In the genomic region with DNA sequence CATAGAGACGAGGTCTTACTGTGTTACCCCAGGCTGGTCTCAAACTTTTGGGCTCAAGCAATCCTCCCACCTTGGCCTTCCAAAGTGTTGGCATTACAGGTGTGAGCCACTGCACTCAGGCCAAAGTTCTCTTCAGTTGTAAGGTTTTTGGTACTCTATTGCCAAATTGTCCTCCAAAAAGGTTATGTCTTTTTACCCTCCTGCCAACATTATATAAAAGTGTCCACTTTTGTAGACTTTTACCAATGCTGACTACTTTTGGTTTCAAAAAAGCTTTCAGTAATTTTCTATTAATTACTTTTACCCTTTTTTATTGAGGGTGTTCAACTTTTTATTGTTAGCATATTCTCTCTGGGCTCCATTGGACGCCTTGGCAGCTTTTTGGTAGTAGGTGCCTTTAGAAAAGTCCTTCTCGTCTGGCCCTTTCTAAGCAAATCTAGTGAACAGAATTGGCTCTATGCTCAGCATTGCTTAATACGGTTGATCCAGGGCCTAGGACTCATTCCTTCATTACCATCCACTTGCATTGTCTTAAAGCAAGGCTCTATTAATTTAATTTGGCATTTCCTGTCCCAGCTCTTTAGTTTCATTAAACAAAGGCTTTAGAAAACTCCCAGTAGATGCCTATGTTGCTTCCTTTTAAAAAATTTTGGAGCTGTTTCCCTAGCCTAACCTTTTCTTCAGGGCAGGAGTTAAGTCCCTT, we compare ENCODE assay signal across 20 cellular contexts. TPM values are rescaled to one million over a fixed set of nuclear protein-coding genes. Genes with fewer than 3 reads are reported as not detected.
DNase-seq lines count a peak whose midpoint lies in the region; ATAC-seq, FAIRE-seq and TF ChIP-seq lines count a peak whose summit lies in the region.
"Had no signal": no experiment of that assay in that cellular context is flagged by ENCODE, and none has a peak within 500 bp of the region (broad histone marks: within the 10 kb centered on the region; RNA-seq: fewer than 3 reads in every experiment).

No MANE protein-coding gene starts in this region.

- POLR2A ChIA-PET in A673 (lab: Charles Lee; ENCODE audit: low non-redundant PET), result no interaction called here

- peak overlapping the region; percentile 7; the same call in 1 of the 2 replicates for H3K4me2 ChIP-seq in BLaER1
- H3K4me2 ChIP-seq: KMS-11 had no signal

- H3K4me1 ChIP-seq in A673 (ENCODE audit: insufficient read depth, low read length, poor library complexity, severe bottlenecking), result no peaks in the 10 kb centered on the region
- H3K4me1 ChIP-seq in BLaER1, result peaks cover 51% of the 10 kb centered on the region
- H3K4me1 ChIP-seq in right lobe of liver, result peaks cover 0 to 10% (median 3%) of the 10 kb centered on the region in 4 donors
- no peaks in the 10 kb centered on the region for H3K4me1 ChIP-seq in left ventricle myocardium inferior

- H3K36me3 ChIP-seq in A673 (ENCODE audit: insufficient read depth, low read length, poor library complexity, severe bottlenecking), result no peaks in the 10 kb centered on the region
- no peaks in the 10 kb centered on the region for H3K36me3 ChIP-seq in BLaER1
- H3K36me3 ChIP-seq in right lobe of liver, result no peaks in the 10 kb centered on the region
- H3K36me3 ChIP-seq in left ventricle myocardium inferior, result no peaks in the 10 kb centered on the region

- no peak for FAIRE-seq in GM12892 (lab: Jason Lieb, UNC)

- H3K27me3 ChIP-seq in A673 (replicated peaks; ENCODE audit: insufficient read depth, low read depth, low read length, poor library complexity) (no peaks in the 10 kb centered on the region), BLaER1 (no peaks in the 10 kb centered on the region), right lobe of liver (no peaks in the 10 kb centered on the region), left ventricle myocardium inferior (ENCODE audit: low read depth) (no peaks in the 10 kb centered on the region)

- H3K4me3 ChIP-seq in A673 (ENCODE audit: low read depth, low read length, poor library complexity, severe bottlenecking), result no peak overlapping the region
- no peak overlapping the region for H3K4me3 ChIP-seq in BLaER1
- H3K4me3 ChIP-seq in right lobe of liver, result no peak overlapping the region
- H3K4me3 ChIP-seq in left ventricle myocardium inferior, result no peak overlapping the region

- peak overlapping the region; percentile 26 for H3K27ac Mint-ChIP-seq in central memory CD8-positive, alpha-beta T cell (ENCODE audit: low read depth)
- H3K27ac Mint-ChIP-seq: HFFc6 had no signal

- no TSS peak for BruUV-seq in A673 (replicated peaks; lab: Mats Ljungman, UMichigan)

- TF ChIP-seq POLR2A in right lobe of liver (IDR thresholded peaks at IDR 0.05), result no peak
- TF ChIP-seq POLR2A in GM12892 (IDR thresholded peaks at IDR 0.05; ENCODE audit: low read depth, low read length), result no peak

- no peak for ATAC-seq in central memory CD8-positive, alpha-beta T cell (replicated peaks; ENCODE audit: extremely low read depth, poor library complexity, severe bottlenecking)
- ATAC-seq in right lobe of liver, result peak; percentile 54 to 89 (median 67)
- ATAC-seq: Panc1 had no signal

- DNase-seq in A673 (ENCODE audit: low spot score), result peak; percentile 57
- DNase-seq in central memory CD8-positive, alpha-beta T cell (ENCODE audit: low spot score in 2 of 2), result no peak
- no peak for DNase-seq in right lobe of liver
- DNase-seq in left ventricle myocardium inferior, result no peak
- DNase-seq in NCI-H1092 (lab: John Stamatoyannopoulos, UW), result no peak
- DNase-seq in GM12892 (ENCODE audit: insufficient read length), result no peak
- DNase-seq: ACHN; AML-193; CD4-positive, CD25-positive, alpha-beta regulatory T cell; COR-L47; GDM1; H7; HFFc6; NCI-H1048; NCI-H2081; NCI-H2171 treated with DMSO at 0.1 percent for 48 hours had no signal

- CTCF ChIA-PET in A673 (lab: Charles Lee), result no interaction called here

- no peaks in the 10 kb centered on the region for H3K36me3 Mint-ChIP-seq in central memory CD8-positive, alpha-beta T cell (ENCODE audit: insufficient read depth)
- H3K36me3 Mint-ChIP-seq: CD4-positive, CD25-positive, alpha-beta regulatory T cell had no signal

- 62% methylated on average over 4 of the region's 4 CpGs for WGBS in right lobe of liver (ENCODE audit: insufficient coverage, low coverage, low lambda C conversion rate, missing lambda C conversion rate)

- intact Hi-C loops in A673 (cut with micrococcal nuclease; ENCODE audit: unreplicated experiment) (no loop called here), right lobe of liver (cut with DNase I) (no loop called here), left ventricle myocardium inferior (cut with micrococcal nuclease) (no loop called here)

- no peak overlapping the region for H3K27ac ChIP-seq in A673 (ENCODE audit: low read depth, low read length, poor library complexity, severe bottlenecking)
- peak overlapping the region; percentile 72 for H3K27ac ChIP-seq in BLaER1
- peak overlapping the region in 2 of 3 donors; percentile 27 to 33 for H3K27ac ChIP-seq in right lobe of liver
- H3K27ac ChIP-seq in left ventricle myocardium inferior (replicated peaks), result no peak overlapping the region
- H3K27ac ChIP-seq: KMS-11 had no signal

- TF ChIP-seq CTCF in A673 (conservative IDR thresholded peaks at IDR 0.05; ENCODE audit: low read depth, low read length) (no peak), right lobe of liver (IDR thresholded peaks at IDR 0.05) (no peak), left ventricle myocardium inferior (IDR thresholded peaks at IDR 0.05; ENCODE audit: borderline replicate concordance) (no peak)

- H3K27me3 Mint-ChIP-seq in central memory CD8-positive, alpha-beta T cell, result no peaks in the 10 kb centered on the region
- H3K27me3 Mint-ChIP-seq: CD4-positive, CD25-positive, alpha-beta regulatory T cell had no signal

- no peaks in the 10 kb centered on the region for H3K9me3 Mint-ChIP-seq in central memory CD8-positive, alpha-beta T cell
- H3K9me3 Mint-ChIP-seq: HFFc6 had no signal

- peaks cover 6% of the 10 kb centered on the region for H3K4me1 Mint-ChIP-seq in central memory CD8-positive, alpha-beta T cell

- no peaks in the 10 kb centered on the region for H4K20me1 ChIP-seq in BLaER1

- H3K9me3 ChIP-seq in A673 (ENCODE audit: low read depth, low read length, poor library complexity, severe bottlenecking) (no peaks in the 10 kb centered on the region), BLaER1 (peaks cover 20% of the 10 kb centered on the region; the same call in 1 of the 2 replicates), right lobe of liver (no peaks in the 10 kb centered on the region), left ventricle myocardium inferior (replicated peaks) (no peaks in the 10 kb centered on the region)

- no peak overlapping the region for H3K9ac ChIP-seq in BLaER1
- H3K9ac ChIP-seq: KMS-11 had no signal

- no peak overlapping the region for H3K4me3 Mint-ChIP-seq in central memory CD8-positive, alpha-beta T cell
- H3K4me3 Mint-ChIP-seq: CD4-positive, CD25-positive, alpha-beta regulatory T cell; HFFc6 had no signal

RNA-seq across cellular contexts. Expression of gene IL1A, which starts 16.7 kb away (rescaled TPM):
- total RNA-seq in A673 (2021) (5.4 and 6.3 TPM in 2 replicates), right lobe of liver (not detected), left ventricle myocardium inferior (not detected)
- polyA plus RNA-seq in GM12892 (2012; ENCODE audit: missing spikeins), result 15.1 TPM
- total RNA-seq: SK-MEL-5 had no signal
- polyA plus RNA-seq: CD4-positive, CD25-positive, alpha-beta regulatory T cell had no signal

RNA-seq across cellular contexts. Expression of gene IL1B, which starts 35.5 kb away (rescaled TPM):
- total RNA-seq in A673 (2021) (1.3 and 2.1 TPM in 2 replicates), right lobe of liver (1 to 10 TPM in 2 of 6 experiments, under 1 TPM in 3, not detected in 1; 0.19 to 4.1 (median 0.49) TPM), left ventricle myocardium inferior (0.27 TPM)
- 1.9 TPM for polyA plus RNA-seq in GM12892 (2012; ENCODE audit: missing spikeins)
- total RNA-seq: H7 had no signal
- polyA plus RNA-seq: CD4-positive, CD25-positive, alpha-beta regulatory T cell had no signal

RNA-seq across cellular contexts. Expression of gene CKAP2L, which starts 36.6 kb away (rescaled TPM):
- total RNA-seq in A673 (2021) (48.1 and 49.6 TPM in 2 replicates), right lobe of liver (1 to 10 TPM in 2 of 6 experiments, under 1 TPM in 4; 0.20 to 1.4 (median 0.66) TPM), left ventricle myocardium inferior (0.38 TPM)
- polyA plus RNA-seq in GM12892 (2012; ENCODE audit: missing spikeins), result 13.2 TPM

Comparison
In these comparisons a context has a peak if more than half of its experiments do, and no peak if none do; other contexts are left out.
1. H3K27ac ChIP-seq: peak in BLaER1 (single experiment) and right lobe of liver (2 of 3); none in A673 (single experiment) and left ventricle myocardium inferior (single experiment).
2. RNA of gene CKAP2L, which starts 36.6 kb away (total RNA-seq): 48.1 to 49.6 TPM in A673; 0.20 to 1.4 TPM in right lobe of liver and 0.38 TPM in left ventricle myocardium inferior (single experiment); every median in the first group is over 10 times any median in the second.